10 cellular contexts compared by ENCODE assay signal in the genomic region with DNA sequence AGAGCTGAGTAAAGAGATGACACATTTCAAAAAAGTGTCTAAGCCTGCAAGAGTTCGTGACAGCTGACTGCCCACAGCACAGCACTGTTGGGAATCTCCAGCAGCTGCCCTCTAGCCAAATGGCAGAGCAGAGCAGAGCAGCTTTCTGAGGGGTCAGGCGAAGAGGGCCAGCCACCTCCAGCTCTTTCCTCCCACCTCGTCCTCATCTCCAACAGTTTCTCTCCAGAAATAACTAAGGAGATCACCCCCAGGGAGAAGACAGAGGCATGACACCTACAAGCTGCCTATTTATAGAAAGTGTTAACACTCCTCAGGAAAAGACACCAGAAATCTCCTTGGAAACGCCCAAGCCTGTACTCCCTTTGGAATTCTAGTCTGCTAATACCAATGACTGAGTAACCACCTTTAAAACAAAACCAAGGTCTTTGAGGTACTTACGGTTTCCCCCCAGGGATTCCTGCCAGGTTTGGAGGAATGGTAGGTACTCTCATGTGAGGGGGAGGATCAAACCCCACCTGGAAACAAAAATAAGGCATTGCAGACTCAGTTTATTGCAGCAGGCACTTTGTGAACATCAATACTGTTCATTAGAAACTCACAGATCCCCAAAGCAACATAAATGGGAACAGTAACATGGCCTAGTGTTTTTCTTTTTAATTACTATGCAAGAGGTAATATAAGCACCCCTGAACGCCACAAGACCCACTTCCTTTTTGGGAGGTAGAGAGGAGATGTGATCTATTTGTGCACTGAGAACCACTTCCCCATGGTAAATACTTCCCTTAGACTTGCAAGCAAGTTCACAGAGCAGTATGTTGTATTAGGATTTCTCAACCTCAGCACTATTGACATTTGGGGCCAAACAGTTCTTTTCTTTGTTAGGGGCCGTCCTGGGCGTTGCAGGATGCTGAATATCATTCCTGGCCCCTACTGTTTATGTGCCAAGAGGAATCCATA.
DNase-seq lines count a peak whose midpoint lies in the region; ATAC-seq and TF ChIP-seq lines count a peak whose summit lies in the region.
"Had no signal": no experiment of that assay in that cellular context is flagged by ENCODE, and none has a peak within 500 bp of the region (broad histone marks: within the 10 kb centered on the region; RNA-seq: fewer than 3 reads in every experiment).

No MANE protein-coding gene starts in this region.

- H3K27me3 ChIP-seq in OCI-LY3 (ENCODE audit: low read depth, low read length) (no peaks in the 10 kb centered on the region; the same call in 1 of the 2 replicates), stomach smooth muscle (ENCODE audit: control insufficient read depth in 1 of 2, insufficient read depth in 2 of 2, low read length in 2 of 2) (no peaks in the 10 kb centered on the region)
- H3K27me3 ChIP-seq: MG63 had no signal

- peaks cover 20% of the 10 kb centered on the region for H3K4me1 ChIP-seq in OCI-LY3 (ENCODE audit: low read length)
- peaks cover 32% of the 10 kb centered on the region for H3K4me1 ChIP-seq in stomach smooth muscle (ENCODE audit: control insufficient read depth, insufficient read depth, low read length)

- TF ChIP-seq CTCF in OCI-LY3 (IDR thresholded peaks at IDR 0.05; ENCODE audit: low read depth, low read length), result no peak

- peak overlapping the region; percentile 45 for H3K27ac ChIP-seq in OCI-LY3 (ENCODE audit: low read length)
- H3K27ac ChIP-seq in stomach smooth muscle (ENCODE audit: low read length), result peak overlapping the region; percentile 64

- DNase-seq in germinal center (ENCODE audit: low spot score) (peak; percentile 25), HEK293T (ENCODE audit: extremely low spot score) (no peak)
- DNase-seq in central memory CD4-positive, alpha-beta T cell, result no peak
- DNase-seq: activated CD4-positive, alpha-beta T cell treated with anti-CD3 and anti-CD28 coated beads for 4 hours; endodermal cell; MG63 had no signal

- ATAC-seq in HG02852 (IDR thresholded peaks at IDR 0.05; ENCODE audit: unreplicated experiment) (peak; percentile 75), GM18505 (IDR thresholded peaks at IDR 0.05; ENCODE audit: unreplicated experiment) (no peak)

- H3K4me2 ChIP-seq in OCI-LY3 (ENCODE audit: low read length), result peak overlapping the region; percentile 61

- H3K9ac ChIP-seq in OCI-LY3 (ENCODE audit: low read length) (peak overlapping the region; percentile 33; the same call in 1 of the 2 replicates), stomach smooth muscle (ENCODE audit: low read length in 2 of 2) (no peak overlapping the region)

- CTCF ChIA-PET in HEK293T (lab: Yijun Ruan, JAX), result no interaction called here

- no peaks in the 10 kb centered on the region for H3K79me2 ChIP-seq in OCI-LY3 (ENCODE audit: low read length)

- no peaks in the 10 kb centered on the region for H4K20me1 ChIP-seq in OCI-LY3 (ENCODE audit: insufficient read depth, low read length)

- H2AFZ ChIP-seq in OCI-LY3 (ENCODE audit: low read depth, low read length), result no peak overlapping the region

- no peak for TF ChIP-seq POLR2A in GM18505 (IDR thresholded peaks at IDR 0.05; ENCODE audit: borderline replicate concordance, extremely low read depth, insufficient read depth, insufficient read length)

- peak overlapping the region; percentile 41 for H3K4me3 ChIP-seq in OCI-LY3 (ENCODE audit: low read length)
- peak overlapping the region in 1 of 2 donors; percentile 22 for H3K4me3 ChIP-seq in stomach smooth muscle (ENCODE audit: low read length in 2 of 2)
- H3K4me3 ChIP-seq: MG63 had no signal

- H3K36me3 ChIP-seq in OCI-LY3 (replicated peaks; ENCODE audit: low read depth, low read length), result no peaks in the 10 kb centered on the region
- peaks cover 14 to 26% of the 10 kb centered on the region in 2 donors for H3K36me3 ChIP-seq in stomach smooth muscle (ENCODE audit: control insufficient read depth in 2 of 2, insufficient read depth in 2 of 2, low read length in 2 of 2)
- H3K36me3 ChIP-seq: MG63 had no signal

- H3K9me3 ChIP-seq in OCI-LY3 (ENCODE audit: insufficient read depth, low read length) (no peaks in the 10 kb centered on the region), stomach smooth muscle (ENCODE audit: control insufficient read depth in 2 of 2, low read length in 2 of 2) (no peaks in the 10 kb centered on the region)
- H3K9me3 ChIP-seq: MG63 had no signal

- POLR2A ChIA-PET in HEK293T (lab: Yijun Ruan, JAX), result no interaction called here

TF ChIP-seq in HEK293T, 16 proteins besides CTCF, POLR2A, EP300 and RAD21:
- TF ChIP-seq CTBP1 (IDR thresholded peaks at IDR 0.05; ENCODE audit: borderline replicate concordance), result no peak
- TF ChIP-seq FOXA1 (IDR thresholded peaks at IDR 0.05), result no peak
- no peak for TF ChIP-seq ELF4 (IDR thresholded peaks at IDR 0.05)
- no peak for TF ChIP-seq FOXM1 (IDR thresholded peaks at IDR 0.05; ENCODE audit: borderline replicate concordance)
- no peak for TF ChIP-seq ARNT (IDR thresholded peaks at IDR 0.05)
- no peak for TF ChIP-seq HDGF (IDR thresholded peaks at IDR 0.05; ENCODE audit: borderline replicate concordance)
